ENCODE assay signal across 13 cellular contexts in the genomic region with DNA sequence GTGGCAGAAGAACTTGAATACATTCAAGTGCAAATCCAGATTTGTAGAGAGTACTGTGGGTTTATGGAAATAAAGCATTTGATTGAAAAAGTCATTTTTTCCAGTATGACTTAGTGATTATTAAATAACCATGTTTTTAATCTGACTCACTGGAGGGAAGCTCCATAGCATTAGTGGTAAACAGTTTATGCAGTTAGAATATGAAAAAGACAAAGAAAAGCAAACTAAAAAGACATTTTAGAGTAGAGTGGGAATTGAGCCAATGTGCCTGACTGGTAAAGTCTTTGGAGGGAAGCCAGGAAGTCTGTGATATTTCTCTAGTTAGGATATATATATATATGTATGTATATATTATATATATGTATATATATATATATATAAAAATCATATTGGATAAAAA. TPM values are rescaled to one million over a fixed set of nuclear protein-coding genes. Genes with fewer than 3 reads are reported as not detected.
DNase-seq lines count a peak whose midpoint lies in the region; ATAC-seq, FAIRE-seq and TF ChIP-seq lines count a peak whose summit lies in the region.
"Had no signal": no experiment of that assay in that cellular context is flagged by ENCODE, and none has a peak within 500 bp of the region (broad histone marks: within the 10 kb centered on the region; RNA-seq: fewer than 3 reads in every experiment).

No MANE protein-coding gene starts in this region.

- no peak overlapping the region for H2AFZ ChIP-seq in endothelial cell of umbilical vein (ENCODE audit: low read depth, low read length)
- H2AFZ ChIP-seq in GM23338, result no peak overlapping the region

- peak; percentile 47; the same call in 2 of the 3 replicates for ATAC-seq in RWPE2 (ENCODE audit: low read depth)
- no peak for ATAC-seq in left colon
- no peak for ATAC-seq in GM23338
- no peak for ATAC-seq in left lobe of liver
- ATAC-seq: activated CD8-positive, alpha-beta T cell treated with anti-CD3 and anti-CD28 coated beads for 36 hours had no signal

- 0 out of 2 replicates have a peak, but pooled peaks cover 3% of the 10 kb centered on the region for H3K9me2 ChIP-seq in GM23338 (ENCODE audit: insufficient read depth)

- H3F3A ChIP-seq in GM23338 (replicated peaks; ENCODE audit: low read depth), result no peaks in the 10 kb centered on the region

- no peaks in the 10 kb centered on the region for H3K27me3 Mint-ChIP-seq in nephron (ENCODE audit: low read depth)
- no peaks in the 10 kb centered on the region for H3K27me3 Mint-ChIP-seq in GM23338 (ENCODE audit: insufficient read depth, low read depth, poor library complexity)
- H3K27me3 Mint-ChIP-seq: activated CD8-positive, alpha-beta T cell treated with anti-CD3 and anti-CD28 coated beads for 36 hours; activated naive CD8-positive, alpha-beta T cell; CD4-positive, alpha-beta memory T cell had no signal

- H3K79me2 ChIP-seq in endothelial cell of umbilical vein (ENCODE audit: control insufficient read depth, insufficient read depth, low read length), result peaks cover 10% of the 10 kb centered on the region
- H3K79me2 ChIP-seq in GM23338 (replicated peaks; ENCODE audit: insufficient read depth), result no peaks in the 10 kb centered on the region

- H3K36me3 ChIP-seq in RWPE2 (ENCODE audit: low read depth), result no peaks in the 10 kb centered on the region
- H3K36me3 ChIP-seq in endothelial cell of umbilical vein (ENCODE audit: control insufficient read depth in 2 of 2, extremely low read depth in 1 of 2, insufficient read depth in 2 of 2, low read length in 2 of 2), result no peaks in the 10 kb centered on the region
- no peaks in the 10 kb centered on the region for H3K36me3 ChIP-seq in GM23338 (ENCODE audit: insufficient read depth)

- POLR2A ChIA-PET in endothelial cell of umbilical vein (lab: Charles Lee), result no interaction called here

- no peak for TF ChIP-seq POLR2A in endothelial cell of umbilical vein (IDR thresholded peaks at IDR 0.05; ENCODE audit: low read depth, low read length)

- peaks cover 3% of the 10 kb centered on the region for H3K9me3 Mint-ChIP-seq in nephron
- no peaks in the 10 kb centered on the region for H3K9me3 Mint-ChIP-seq in GM23338
- H3K9me3 Mint-ChIP-seq: T-helper 1 cell treated with Interleukin-12 subunit alpha and Interleukin-12 subunit beta and Interleukin-4 antibody, amounts not matched to agents 30 μg/mL and 1 μg/mL, for 36 hours had no signal

- H3K4me3 Mint-ChIP-seq in nephron, result peak overlapping the region in 2 of 3 experiments; percentile 47 to 69
- H3K4me3 Mint-ChIP-seq in GM23338, result no peak overlapping the region
- H3K4me3 Mint-ChIP-seq: activated CD8-positive, alpha-beta T cell treated with anti-CD3 and anti-CD28 coated beads for 36 hours; activated naive CD8-positive, alpha-beta T cell; CD4-positive, alpha-beta memory T cell; T-helper 1 cell treated with Interleukin-12 subunit alpha and Interleukin-12 subunit beta and Interleukin-4 antibody, amounts not matched to agents 30 μg/mL and 1 μg/mL, for 36 hours had no signal

- H3K4me2 ChIP-seq in endothelial cell of umbilical vein (ENCODE audit: insufficient read depth, low read length), result peak overlapping the region; percentile 93
- no peak overlapping the region for H3K4me2 ChIP-seq in GM23338

- H3K4me1 ChIP-seq in RWPE2 (ENCODE audit: insufficient read depth, poor library complexity, severe bottlenecking) (peaks cover 21% of the 10 kb centered on the region), endothelial cell of umbilical vein (ENCODE audit: control insufficient read depth, extremely low read depth, insufficient read depth, low read length) (peaks cover 19% of the 10 kb centered on the region), GM23338 (ENCODE audit: insufficient read depth) (no peaks in the 10 kb centered on the region)

- peak overlapping the region; percentile 85 for H3K27ac ChIP-seq in RWPE2 (ENCODE audit: poor library complexity, severe bottlenecking)
- peak overlapping the region; percentile 74 for H3K27ac ChIP-seq in endothelial cell of umbilical vein (ENCODE audit: insufficient read depth, low read depth, low read length)
- no peak overlapping the region for H3K27ac ChIP-seq in GM23338 (ENCODE audit: low read depth)

- H3K27me3 ChIP-seq in RWPE2 (ENCODE audit: insufficient read depth, poor library complexity, severe bottlenecking) (no peaks in the 10 kb centered on the region), endothelial cell of umbilical vein (ENCODE audit: control insufficient read depth in 2 of 2, insufficient read depth in 2 of 2, low read length in 2 of 2) (no peaks in the 10 kb centered on the region), GM23338 (ENCODE audit: insufficient read depth) (no peaks in the 10 kb centered on the region)

- dilution Hi-C loops in endothelial cell of umbilical vein (cut with MboI; ENCODE audit: extremely low pct_ligation_motif_present, low sequenced_read_pairs), result no loop called here

- CTCF ChIA-PET in endothelial cell of umbilical vein (lab: Charles Lee), result interaction anchor here (0.7 to 2.2 kb wide), 4 partner anchors 14 to 53 kb away, joined by 3 to 9 read pairs (median 3); a partner anchor contains a TSS

- intact Hi-C loops in endothelial cell of umbilical vein (cut with micrococcal nuclease), result loop anchor here (1.0 kb wide), 3 partner anchors 21 to 51 kb away; no protein-coding TSS in a partner anchor
- intact Hi-C loops in left colon (cut with DNase I, micrococcal nuclease), result no loop called here

- no TSS peak for BruUV-seq in endothelial cell of umbilical vein (replicated peaks; lab: Mats Ljungman, UMichigan)

- peak overlapping the region; percentile 76 for H3K9ac ChIP-seq in endothelial cell of umbilical vein (replicated peaks; ENCODE audit: extremely low read depth, insufficient read depth, low read length)

- H3K36me3 Mint-ChIP-seq in nephron (ENCODE audit: low read depth), result peaks cover 13% of the 10 kb centered on the region
- H3K36me3 Mint-ChIP-seq in GM23338 (ENCODE audit: low read depth), result no peaks in the 10 kb centered on the region
- H3K36me3 Mint-ChIP-seq: activated naive CD8-positive, alpha-beta T cell; CD4-positive, alpha-beta memory T cell had no signal

- peak; percentile 33 for FAIRE-seq in endothelial cell of umbilical vein (lab: Jason Lieb, UNC)

- DNase-seq in EH (ENCODE audit: low read depth) (peak; percentile 55), RWPE2 (ENCODE audit: low spot score) (no peak), endothelial cell of umbilical vein (ENCODE audit: low read depth, low spot score) (peak; percentile 84), left colon (no peak), GM23338 (ENCODE audit: low spot score) (no peak), left lobe of liver (ENCODE audit: low spot score) (no peak)
- DNase-seq in stimulated activated CD4-positive, alpha-beta T cell treated with anti-CD3 and anti-CD28 coated beads, Interleukin-4, amount 100 ng/mL, for 24 hours, result no peak
- DNase-seq: activated CD8-positive, alpha-beta T cell treated with anti-CD3 and anti-CD28 coated beads for 36 hours; CD4-positive, alpha-beta memory T cell; occipital lobe had no signal

- H3K4me1 Mint-ChIP-seq in nephron (peaks cover 23% of the 10 kb centered on the region), GM23338 (no peaks in the 10 kb centered on the region)
- H3K4me1 Mint-ChIP-seq: CD4-positive, alpha-beta memory T cell had no signal

- H3K9me1 ChIP-seq in endothelial cell of umbilical vein (replicated peaks; ENCODE audit: control insufficient read depth, extremely low read depth, insufficient read depth, low read length), result no peaks in the 10 kb centered on the region

- peak overlapping the region; percentile 74 to 81 (median 77) for H3K27ac Mint-ChIP-seq in nephron
- no peak overlapping the region for H3K27ac Mint-ChIP-seq in GM23338
- H3K27ac Mint-ChIP-seq: activated CD8-positive, alpha-beta T cell treated with anti-CD3 and anti-CD28 coated beads for 36 hours; activated naive CD8-positive, alpha-beta T cell; CD4-positive, alpha-beta memory T cell; T-helper 1 cell treated with Interleukin-12 subunit alpha and Interleukin-12 subunit beta and Interleukin-4 antibody, amounts not matched to agents 30 μg/mL and 1 μg/mL, for 36 hours had no signal

- H3K4me3 ChIP-seq in RWPE2 (ENCODE audit: severe bottlenecking), result peak overlapping the region; percentile 19
- H3K4me3 ChIP-seq in endothelial cell of umbilical vein (replicated peaks in 1 of 3; ENCODE audit: insufficient read depth in 1 of 3, low read depth in 1 of 3, low read length in 3 of 3), result peak overlapping the region in 1 of 3 experiments; percentile 73
- no peak overlapping the region for H3K4me3 ChIP-seq in GM23338

- TF ChIP-seq CTCF in RWPE2 (IDR thresholded peaks at IDR 0.05; ENCODE audit: poor library complexity, severe bottlenecking), result no peak
- TF ChIP-seq CTCF in endothelial cell of umbilical vein (IDR thresholded peaks at IDR 0.05; ENCODE audit: extremely low read depth in 1 of 2, insufficient read depth in 1 of 2, low read depth in 1 of 2, low read length in 2 of 2), result no peak
- TF ChIP-seq CTCF in nephron (IDR thresholded peaks at IDR 0.05; ENCODE audit: unreplicated experiment in 3 of 3), result no peak
- TF ChIP-seq CTCF in GM23338 (conservative IDR thresholded peaks at IDR 0.05; ENCODE audit: low read depth in 2 of 2), result no peak

- H4K20me1 ChIP-seq in endothelial cell of umbilical vein (replicated peaks; ENCODE audit: control insufficient read depth, extremely low read depth, insufficient read depth, low read length) (no peaks in the 10 kb centered on the region), GM23338 (replicated peaks; ENCODE audit: insufficient read depth) (no peaks in the 10 kb centered on the region)

- no peaks in the 10 kb centered on the region for H3K9me3 ChIP-seq in RWPE2 (ENCODE audit: severe bottlenecking)
- H3K9me3 ChIP-seq in endothelial cell of umbilical vein (replicated peaks; ENCODE audit: control insufficient read depth, insufficient read depth, low read length), result no peaks in the 10 kb centered on the region

TF ChIP-seq in endothelial cell of umbilical vein, 7 proteins besides CTCF, POLR2A, EP300 and RAD21 (continues in another document):
- TF ChIP-seq JUN (IDR thresholded peaks at IDR 0.05; ENCODE audit: borderline replicate concordance, insufficient read depth, insufficient read length, low read depth), result no peak

TF ChIP-seq in GM23338, 12 proteins besides CTCF, POLR2A, EP300 and RAD21 (continues in another document):
- TF ChIP-seq JUNB (IDR thresholded peaks at IDR 0.05; ENCODE audit: unreplicated experiment), result no peak
- TF ChIP-seq NANOG (IDR thresholded peaks at IDR 0.05; ENCODE audit: borderline replicate concordance), result no peak

RNA-seq across cellular contexts. Expression of a gene that starts 53.4 kb away (rescaled TPM):
- total RNA-seq in endothelial cell of umbilical vein (33.2 and 39.1 TPM in 2 replicates), left colon (1 to 10 TPM; 1.4 to 6.1 TPM), left lobe of liver (3.9 TPM)
- polyA plus RNA-seq in endothelial cell of umbilical vein (15.1 and 16.4 TPM in 2 replicates), GM23338 (2016; fragmentation: Nextera tagmentation; extraction: Ambion mirVana) (0.53 and 0.68 TPM in 2 replicates)
- polyA plus RNA-seq in endothelial cell of umbilical vein (2011; cell fraction: cytosol; rRNA removed), result 11.6 and 13.2 TPM in 2 replicates
- 38.3 and 39.3 TPM in 2 replicates for polyA plus RNA-seq in endothelial cell of umbilical vein (2011; cell fraction: nucleus; rRNA removed)
- polyA plus RNA-seq in endothelial cell of umbilical vein (2012), result 12.7 and 16.1 TPM in 2 replicates
- polyA minus RNA-seq in endothelial cell of umbilical vein, result 206 and 222 TPM in 2 replicates
- polyA minus RNA-seq in endothelial cell of umbilical vein (2011; cell fraction: cytosol; rRNA and poly(A)+ RNA removed), result 0.41 TPM
- polyA minus RNA-seq in endothelial cell of umbilical vein (2011; cell fraction: nucleus; rRNA and poly(A)+ RNA removed), result 229 and 337 TPM in 2 replicates
- total RNA-seq in GM23338 (2014; rRNA removed; shearing (Covaris generic)), result 6.1 and 6.8 TPM in 2 replicates
- total RNA-seq: activated CD8-positive, alpha-beta T cell treated with anti-CD3 and anti-CD28 coated beads for 36 hours; CD4-positive, alpha-beta memory T cell had no signal
- polyA plus RNA-seq: CD4-positive, alpha-beta memory T cell had no signal

Comparison
In these comparisons a context has a peak if more than half of its experiments do, and no peak if none do; other contexts are left out.
1. DNase-seq: peak in EH (single experiment) and endothelial cell of umbilical vein (single experiment); none in RWPE2 (single experiment), stimulated activated CD4-positive, alpha-beta T cell treated with anti-CD3 and anti-CD28 coated beads, Interleukin-4, amount 100 ng/mL, for 24 hours (single experiment), left colon (0 of 2), GM23338 (single experiment) and left lobe of liver (single experiment).